ENCODE assay signal across 34 cellular contexts in the genomic region with DNA sequence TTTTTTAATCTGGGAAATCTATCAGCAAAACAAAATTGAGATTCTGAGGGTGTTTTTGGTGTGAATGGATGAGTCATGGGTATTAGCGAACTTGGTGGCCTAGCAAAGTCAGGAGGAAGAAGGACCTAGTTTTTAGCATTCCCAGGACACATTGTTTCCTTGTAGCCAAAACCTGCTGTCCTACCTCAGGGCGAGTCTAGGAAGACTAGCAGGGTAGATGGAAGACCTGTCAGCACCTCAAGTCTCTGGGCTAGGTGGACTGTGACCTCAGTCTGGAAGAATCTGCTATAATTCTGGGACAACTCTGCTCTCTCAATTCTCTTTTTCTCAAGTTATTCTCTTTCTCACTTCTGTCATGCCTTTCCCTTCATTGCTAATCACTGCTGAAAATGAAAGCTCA.
"Had no signal": no experiment of that assay in that cellular context is flagged by ENCODE, and none has a peak within 500 bp of the region (broad histone marks: within the 10 kb centered on the region; RNA-seq: fewer than 3 reads in every experiment).

No MANE protein-coding gene starts in this region.

- FAIRE-seq: colon, endometrium, endothelial cell of umbilical vein had no signal

- H3K4me3 ChIP-seq: adrenal gland, body of pancreas, esophagus squamous epithelium, heart left ventricle had no signal

- ATAC-seq: activated CD4-positive, CD25-positive, alpha-beta regulatory T cell treated with anti-CD3 and anti-CD28 coated beads, Interleukin-2, amount 50 U/mL, for 24 hours; activated CD8-positive, alpha-beta T cell treated with anti-CD3 and anti-CD28 coated beads for 36 hours; activated naive CD8-positive, alpha-beta T cell treated with anti-CD3 and anti-CD28 coated beads, Interleukin-2, amount 50 U/mL, for 24 hours; body of pancreas; effector memory CD8-positive, alpha-beta T cell; heart left ventricle; T-helper 17 cell had no signal

- DNase-seq: activated B cell treated with CpG ODN at 0.5 μM for 24 hours; activated CD4-positive, alpha-beta T cell treated with anti-CD3 and anti-CD28 coated beads for 48 hours; activated CD4-positive, alpha-beta T cell treated with anti-CD3 and anti-CD28 coated beads, Interleukin-2, amount 50 U/mL, for 1 hour; activated CD4-positive, alpha-beta T cell treated with anti-CD3 and anti-CD28 coated beads, Interleukin-2, amount 50 U/mL, for 48 hours; activated CD8-positive, alpha-beta memory T cell treated with anti-CD3 and anti-CD28 coated beads for 24 hours; activated CD8-positive, alpha-beta T cell treated with anti-CD3 and anti-CD28 coated beads for 36 hours; activated effector memory CD4-positive, alpha-beta T cell treated with anti-CD3 and anti-CD28 coated beads, Interleukin-2, amount 50 U/mL, for 16 hours; activated naive CD4-positive, alpha-beta T cell treated with anti-CD3 and anti-CD28 coated beads for 36 hours; activated naive CD8-positive, alpha-beta T cell treated with anti-CD3 and anti-CD28 coated beads for 36 hours; activated naive CD8-positive, alpha-beta T cell treated with anti-CD3 and anti-CD28 coated beads, Interleukin-2, amount 50 U/mL, for 24 hours; activated T-cell treated with anti-CD3 and anti-CD28 coated beads, Interleukin-2, amount 50 U/mL, for 1 hour; activated T-cell treated with anti-CD3 and anti-CD28 coated beads, Interleukin-2, amount 50 U/mL, for 48 hours; adrenal gland; amygdala; aorta; body of pancreas; caudate nucleus; cortex of kidney; dermis blood vessel endothelial cell; effector CD4-positive, alpha-beta T cell; effector memory CD8-positive, alpha-beta T cell; esophagus squamous epithelium; foreskin melanocyte; glutamatergic neuron; heart left ventricle; T-helper 1 cell; T-helper 17 cell; T1000; WERI-Rb-1 had no signal

- H3K4me1 ChIP-seq: adrenal gland, body of pancreas, esophagus squamous epithelium, heart left ventricle had no signal

- H3K9me3 ChIP-seq: adrenal gland, body of pancreas, heart left ventricle had no signal

- H3K27ac ChIP-seq: adrenal gland, body of pancreas, epithelial cell of prostate, esophagus squamous epithelium, heart left ventricle, WERI-Rb-1 had no signal

- H3K27me3 ChIP-seq: adrenal gland, body of pancreas, esophagus squamous epithelium, heart left ventricle had no signal

- H3K36me3 ChIP-seq: adrenal gland, esophagus squamous epithelium, heart left ventricle, WERI-Rb-1 had no signal
